In the genomic region with DNA sequence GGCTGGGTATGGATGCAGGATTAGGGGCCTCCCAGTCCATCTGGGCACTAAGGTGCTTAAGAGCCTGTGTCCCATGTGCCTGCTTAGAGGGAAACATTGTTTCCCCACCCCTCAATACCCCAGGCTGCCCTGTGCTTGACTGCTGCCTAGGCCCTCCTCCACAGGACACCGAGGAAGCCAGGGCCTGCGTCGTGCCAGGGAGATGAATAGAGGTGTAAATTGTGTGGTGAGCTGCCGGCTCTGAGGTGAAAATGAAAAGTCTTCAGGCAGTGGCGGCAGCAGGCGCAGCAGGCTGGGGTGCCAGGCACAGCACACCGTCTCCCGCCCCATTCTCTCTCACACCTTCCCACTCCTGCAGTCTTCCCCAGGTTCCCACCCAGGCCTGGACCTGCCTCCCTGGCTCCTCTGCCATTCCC, we compare ENCODE assay signal across 22 cellular contexts. TPM values are rescaled to one million over a fixed set of nuclear protein-coding genes. Genes with fewer than 3 reads are reported as not detected.
DNase-seq lines count a peak whose midpoint lies in the region; ATAC-seq and TF ChIP-seq lines count a peak whose summit lies in the region.
"Had no signal": no experiment of that assay in that cellular context is flagged by ENCODE, and none has a peak within 500 bp of the region (broad histone marks: within the 10 kb centered on the region; RNA-seq: fewer than 3 reads in every experiment).

No MANE protein-coding gene starts in this region.

- ATAC-seq in Right ventricle myocardium inferior (peak; percentile 4), Right ventricle myocardium superior (ENCODE audit: poor library complexity) (no peak), GM21381 (IDR thresholded peaks at IDR 0.05; ENCODE audit: unreplicated experiment) (no peak), HG03342 (IDR thresholded peaks at IDR 0.05; ENCODE audit: unreplicated experiment) (no peak)
- peak; percentile 94 for ATAC-seq in central memory CD8-positive, alpha-beta T cell (replicated peaks; ENCODE audit: extremely low read depth, poor library complexity, severe bottlenecking)

- peaks cover 31% of the 10 kb centered on the region for H3K4me1 ChIP-seq in testis

- no peaks in the 10 kb centered on the region for H3K9me3 Mint-ChIP-seq in central memory CD8-positive, alpha-beta T cell
- H3K9me3 Mint-ChIP-seq: CD14-positive monocyte, IgD-negative memory B cell had no signal

- peaks cover 38% of the 10 kb centered on the region for H3K4me1 Mint-ChIP-seq in central memory CD8-positive, alpha-beta T cell

- no peak for TF ChIP-seq POLR2A in testis (IDR thresholded peaks at IDR 0.05)

- intact Hi-C loops in Right ventricle myocardium inferior (cut with DNase I) (no loop called here), Right ventricle myocardium superior (cut with DNase I) (no loop called here), testis (cut with DNase I; ENCODE audit: low total_unique reads) (no loop called here)

- peak overlapping the region; percentile 47 for H3K4me3 Mint-ChIP-seq in central memory CD8-positive, alpha-beta T cell
- H3K4me3 Mint-ChIP-seq: B cell, CD14-positive monocyte, IgD-negative memory B cell had no signal

- DNase-seq in Right ventricle myocardium inferior (ENCODE audit: missing footprints) (peak; percentile 1), Right ventricle myocardium superior (no peak), testis (no peak), NCI-H2029 (lab: John Stamatoyannopoulos, UW) (no peak)
- peak in 1 of 2 donors; percentile 24 for DNase-seq in central memory CD8-positive, alpha-beta T cell (ENCODE audit: low spot score in 2 of 2)
- DNase-seq: DMS 273 treated with DMSO at 0.1 percent for 48 hours; DMS79 treated with DMSO at 0.1 percent for 48 hours; GM23248; HCEC 1CT; MV-4-11; NCI-H1105 treated with DMSO at 0.1 percent for 48 hours; NCI-H2081; NCI-H2227 treated with DMSO at 0.1 percent for 48 hours; NCI-H510A; NK-92 treated with Interleukin-12 subunit alpha and Interleukin-12 subunit beta, amount 100 ng/mL, for 24 hours; SJCRH30 had no signal

- peak overlapping the region; percentile 20 for H3K27ac ChIP-seq in layer of hippocampus (ENCODE audit: low read depth, low read length)
- peak overlapping the region; percentile 13 to 14 for H3K27ac ChIP-seq in testis
- H3K27ac ChIP-seq: GM23248, SJCRH30 had no signal

- H3K36me3 Mint-ChIP-seq in central memory CD8-positive, alpha-beta T cell (ENCODE audit: insufficient read depth), result peaks cover 17% of the 10 kb centered on the region

- no peak for TF ChIP-seq CTCF in testis (IDR thresholded peaks at IDR 0.05)

- peak overlapping the region; percentile 82 for H3K27ac Mint-ChIP-seq in central memory CD8-positive, alpha-beta T cell (ENCODE audit: low read depth)
- H3K27ac Mint-ChIP-seq: B cell, IgD-negative memory B cell had no signal

- no peaks in the 10 kb centered on the region for H3K27me3 ChIP-seq in layer of hippocampus (ENCODE audit: control insufficient read depth, insufficient read depth, low read length)
- H3K27me3 ChIP-seq in testis, result no peaks in the 10 kb centered on the region
- H3K27me3 ChIP-seq: SJCRH30 had no signal

- WGBS in testis, 2 donors, result 70 to 88% methylated on average over 6 to 8 of the region's 8 CpGs

- no peaks in the 10 kb centered on the region for H3K36me3 ChIP-seq in testis (ENCODE audit: low read depth, missing control alignments)

- no peaks in the 10 kb centered on the region for H3K27me3 Mint-ChIP-seq in central memory CD8-positive, alpha-beta T cell
- H3K27me3 Mint-ChIP-seq: B cell, IgD-negative memory B cell had no signal

- H3K9me3 ChIP-seq in testis, result no peaks in the 10 kb centered on the region
- H3K9me3 ChIP-seq: SJCRH30 had no signal

- H3K4me3 ChIP-seq in testis, result no peak overlapping the region
- H3K4me3 ChIP-seq: GM23248, SJCRH30 had no signal

RNA-seq across cellular contexts. Expression of gene GRM2, which starts 13.9 kb away (rescaled TPM):
- 0.03 TPM for total RNA-seq in Right ventricle myocardium inferior
- total RNA-seq in Right ventricle myocardium superior, result 0.08 TPM
- 10 to 100 TPM; 16.9 to 34.7 TPM for total RNA-seq in testis
- polyA plus RNA-seq in testis (ENCODE audit: insufficient read depth, low read depth, low replicate concordance), result 10.7 TPM
- polyA plus RNA-seq: CD14-positive monocyte, GM23248, IgD-negative memory B cell had no signal

RNA-seq across cellular contexts. Expression of gene TEX264, which starts 21.9 kb away (rescaled TPM):
- total RNA-seq in Right ventricle myocardium inferior (37.1 TPM), Right ventricle myocardium superior (34.7 TPM), testis (100 to 1,000 TPM; 241 to 251 TPM)
- polyA plus RNA-seq in testis (ENCODE audit: insufficient read depth, low read depth, low replicate concordance), result 252 TPM

Comparison
In these comparisons a context has a peak if more than half of its experiments do, and no peak if none do; other contexts are left out.
1. ATAC-seq: peak in Right ventricle myocardium inferior (single experiment) and central memory CD8-positive, alpha-beta T cell (single experiment); none in Right ventricle myocardium superior (single experiment), GM21381 (single experiment) and HG03342 (single experiment).
2. RNA of gene GRM2, which starts 13.9 kb away (total RNA-seq): 16.9 to 34.7 TPM in testis; 0.08 TPM in Right ventricle myocardium superior (single experiment) and 0.03 TPM in Right ventricle myocardium inferior (single experiment); every median in the first group is over 10 times any median in the second.